ENCODE assay signal across 9 cellular contexts in the genomic region with DNA sequence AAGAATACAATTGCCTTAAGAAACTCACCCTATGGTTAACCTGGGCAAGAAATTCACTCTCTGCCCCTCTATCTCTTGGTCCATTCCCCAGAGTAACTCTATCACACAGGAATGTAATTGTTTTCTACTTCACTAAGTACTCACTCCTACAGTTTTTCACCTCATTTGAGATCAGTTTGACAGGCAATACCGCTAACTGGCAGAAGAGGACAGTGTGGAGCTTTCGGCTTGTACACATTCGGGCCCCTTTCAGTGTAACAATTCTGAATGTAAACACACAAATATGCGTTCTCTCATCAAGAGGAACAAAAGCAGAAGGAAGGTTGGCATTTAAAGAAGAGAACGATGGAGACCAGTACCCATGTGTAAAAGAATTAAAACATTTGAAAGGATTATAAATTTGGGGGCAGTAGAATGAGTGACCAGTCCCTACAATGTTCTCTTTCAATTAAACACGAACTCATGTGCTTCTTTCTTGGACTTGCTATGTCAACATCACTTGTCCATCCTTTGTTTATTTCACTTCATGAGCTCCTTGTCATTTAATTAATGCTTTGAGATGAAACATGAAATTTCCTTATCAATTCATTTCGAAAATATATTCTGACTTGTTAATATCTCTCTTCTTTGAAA.
DNase-seq lines count a peak whose midpoint lies in the region; ATAC-seq and TF ChIP-seq lines count a peak whose summit lies in the region.
"Had no signal": no experiment of that assay in that cellular context is flagged by ENCODE, and none has a peak within 500 bp of the region (broad histone marks: within the 10 kb centered on the region; RNA-seq: fewer than 3 reads in every experiment).

No MANE protein-coding gene starts in this region.

- H3K9me3 ChIP-seq in smooth muscle cell (replicated peaks; ENCODE audit: low read depth) = no peaks in the 10 kb centered on the region

- DNase-seq in Caki2 (ENCODE audit: low read depth) (peak; percentile 54), NCI-H82 treated with DMSO at 0.1 percent for 48 hours (lab: John Stamatoyannopoulos, UW; ENCODE audit: unreplicated experiment) (peak; percentile 47), epithelial cell of esophagus (ENCODE audit: low read depth) (peak; percentile 52), smooth muscle cell (lab: John Stamatoyannopoulos, UW; ENCODE audit: unreplicated experiment) (no peak), NCI-H1105 (lab: John Stamatoyannopoulos, UW) (no peak), GM19238 (ENCODE audit: insufficient read length, low spot score) (no peak)

- H3K4me2 ChIP-seq in smooth muscle cell = no peak overlapping the region

- H2AFZ ChIP-seq in smooth muscle cell (ENCODE audit: low read depth) = no peak overlapping the region

- TF ChIP-seq CTCF in epithelial cell of esophagus (IDR thresholded peaks at IDR 0.05; ENCODE audit: insufficient read depth, low read depth, low read length, missing control alignments) (peak; percentile 89), smooth muscle cell (IDR thresholded peaks at IDR 0.05; ENCODE audit: borderline replicate concordance, insufficient read depth, poor library complexity, severe bottlenecking) (peak; percentile 41)

- H3K36me3 ChIP-seq in smooth muscle cell (ENCODE audit: low read depth) = no peaks in the 10 kb centered on the region

- no peaks in the 10 kb centered on the region for H3F3A ChIP-seq in smooth muscle cell (ENCODE audit: low read depth)

- no peaks in the 10 kb centered on the region for H3K27me3 ChIP-seq in smooth muscle cell (ENCODE audit: low read depth)

- no peak overlapping the region for H3K4me3 ChIP-seq in epithelial cell of esophagus (ENCODE audit: low read length)
- no peak overlapping the region for H3K4me3 ChIP-seq in smooth muscle cell
- H3K4me3 ChIP-seq: lung had no signal

- H4K20me1 ChIP-seq in smooth muscle cell (ENCODE audit: low read depth) = no peaks in the 10 kb centered on the region

- ATAC-seq in GM21526 (IDR thresholded peaks at IDR 0.05; ENCODE audit: low FRiP score, unreplicated experiment) (peak; percentile 65), GM18861 (IDR thresholded peaks at IDR 0.05; ENCODE audit: unreplicated experiment) (no peak)

- H3K9ac ChIP-seq in smooth muscle cell (ENCODE audit: low read depth) = no peak overlapping the region

- in situ Hi-C loops in Caki2 (cut with HindIII; ENCODE audit: low pct_unique_long_range_greater_than_20kb, low sequenced_read_pairs) = loop anchor here (25.0 kb wide), 1 partner anchor 303 kb away; no protein-coding TSS in a partner anchor

- no peak overlapping the region for H3K27ac ChIP-seq in smooth muscle cell (ENCODE audit: low read depth)

- no peaks in the 10 kb centered on the region for H3K79me2 ChIP-seq in smooth muscle cell (ENCODE audit: low read depth)

- WGBS in smooth muscle cell (ENCODE audit: low lambda C conversion rate) = 46% methylated on average over 7 of the region's 7 CpGs

- H3K4me1 ChIP-seq in smooth muscle cell (ENCODE audit: low read depth) = no peaks in the 10 kb centered on the region

Comparison
In these comparisons a context has a peak if more than half of its experiments do, and no peak if none do; other contexts are left out.
1. DNase-seq: peak in Caki2 (single experiment), NCI-H82 treated with DMSO at 0.1 percent for 48 hours (single experiment) and epithelial cell of esophagus (single experiment); none in smooth muscle cell (single experiment), NCI-H1105 (single experiment) and GM19238 (single experiment).